ENCODE assay signal across 10 cellular contexts in genomic region chrX:125132274-125132673, GRCh38.
A peak's percentile ranks its signal among the peaks of the same experiment; 100 is the strongest.
DNase-seq lines count a peak whose midpoint lies in the region; ATAC-seq and TF ChIP-seq lines count a peak whose summit lies in the region.
"Had no signal": no experiment of that assay in that cellular context is flagged by ENCODE, and none has a peak within 500 bp of the region (broad histone marks: within the 10 kb centered on the region; RNA-seq: fewer than 3 reads in every experiment).

No MANE protein-coding gene starts in this region.

- ATAC-seq in PC-3 (no peak), GM18519 (IDR thresholded peaks at IDR 0.05; ENCODE audit: low FRiP score, unreplicated experiment) (no peak), HG02973 (IDR thresholded peaks at IDR 0.05; ENCODE audit: unreplicated experiment) (no peak)

- H4K8ac ChIP-seq in neuronal stem cell (ENCODE audit: low read depth, low read length): no peak overlapping the region

- no peak overlapping the region for H3K4me3 Mint-ChIP-seq in activated CD4-positive, alpha-beta memory T cell treated with anti-CD3 and anti-CD28 coated beads, Interleukin-2, amount 10 ng/mL, durations not matched to agents 7 days and 5 days

- no peak overlapping the region for H4K91ac ChIP-seq in neuronal stem cell (ENCODE audit: low read depth, low read length, poor library complexity)

- H3K18ac ChIP-seq in neuronal stem cell (ENCODE audit: low read length): no peak overlapping the region

- BruUV-seq in PC-3 (replicated peaks; lab: Mats Ljungman, UMichigan): no TSS peak

- H2BK12ac ChIP-seq in neuronal stem cell (ENCODE audit: low read length): no peak overlapping the region

- H3K4me1 Mint-ChIP-seq in activated CD4-positive, alpha-beta memory T cell treated with anti-CD3 and anti-CD28 coated beads, Interleukin-2, amount 10 ng/mL, durations not matched to agents 7 days and 5 days: no peaks in the 10 kb centered on the region

- no peaks in the 10 kb centered on the region for H3F3A ChIP-seq in PC-3 (ENCODE audit: low read length, unreplicated experiment)

- H3K79me1 ChIP-seq in neuronal stem cell (ENCODE audit: low read depth, low read length): no peaks in the 10 kb centered on the region

- WGBS in neuronal stem cell (ENCODE audit: extremely low coverage in 2 of 2, insufficient read length in 2 of 2, insufficient replicate concordance in 1 of 2), 2 donors: no CpG with 5 or more reads among the region's 2 CpGs

- H4K20me1 ChIP-seq in PC-3 (ENCODE audit: low read length): no peaks in the 10 kb centered on the region

- no peak overlapping the region for H2BK5ac ChIP-seq in neuronal stem cell (ENCODE audit: low read length)

- H3K27me3 Mint-ChIP-seq in activated CD4-positive, alpha-beta memory T cell treated with anti-CD3 and anti-CD28 coated beads, Interleukin-2, amount 10 ng/mL, durations not matched to agents 7 days and 5 days: no peaks in the 10 kb centered on the region

- H3K9me3 ChIP-seq in HEK293 (ENCODE audit: control insufficient read depth, insufficient read depth, low read depth, low read length): no peaks in the 10 kb centered on the region
- H3K9me3 ChIP-seq in PC-3 (ENCODE audit: low read length): no peaks in the 10 kb centered on the region
- no peaks in the 10 kb centered on the region for H3K9me3 ChIP-seq in neuronal stem cell (replicated peaks in 1 of 2; ENCODE audit: control insufficient read depth in 2 of 2, insufficient read depth in 1 of 2, low read depth in 1 of 2, low read length in 2 of 2)

- H3K36me3 Mint-ChIP-seq in activated CD4-positive, alpha-beta memory T cell treated with anti-CD3 and anti-CD28 coated beads, Interleukin-2, amount 10 ng/mL, durations not matched to agents 7 days and 5 days (ENCODE audit: low read depth): no peaks in the 10 kb centered on the region

- DNase-seq in ELF-1 (ENCODE audit: low read depth, low spot score) (peak; percentile 4), PC-3 (peak; percentile 53), kidney epithelial cell (ENCODE audit: low read depth) (no peak), neuronal stem cell (ENCODE audit: low spot score) (no peak)
- no peak for DNase-seq in activated CD4-positive, alpha-beta memory T cell treated with anti-CD3 and anti-CD28 coated beads, Interleukin-2, amount 10 ng/mL, durations not matched to agents 7 days and 5 days
- DNase-seq: activated CD4-positive, alpha-beta T cell treated with anti-CD3 and anti-CD28 coated beads, Interleukin-2, amount 50 U/mL, for 4 hours; MV-4-11 had no signal

- H3K27ac ChIP-seq in HEK293 (ENCODE audit: extremely low read depth, low read depth, low read length) (no peak overlapping the region), PC-3 (ENCODE audit: low read length) (no peak overlapping the region), neuronal stem cell (replicated peaks; ENCODE audit: low read length) (no peak overlapping the region)

- H2BK15ac ChIP-seq in neuronal stem cell (ENCODE audit: low read length): no peak overlapping the region

- H3K9ac ChIP-seq in PC-3 (ENCODE audit: low read length) (no peak overlapping the region), neuronal stem cell (ENCODE audit: low read depth, low read length, poor library complexity) (no peak overlapping the region)

- H2AFZ ChIP-seq in PC-3 (ENCODE audit: low read length): no peak overlapping the region
- no peak overlapping the region for H2AFZ ChIP-seq in neuronal stem cell (ENCODE audit: low read length)

- no peaks in the 10 kb centered on the region for H3K4me1 ChIP-seq in HEK293 (ENCODE audit: control insufficient read depth, insufficient read depth, low read length)
- H3K4me1 ChIP-seq in PC-3 (ENCODE audit: insufficient read depth, low read length): no peaks in the 10 kb centered on the region
- H3K4me1 ChIP-seq in neuronal stem cell (ENCODE audit: control insufficient read depth in 2 of 2, insufficient read depth in 1 of 2, low read depth in 1 of 2, low read length in 2 of 2): no peaks in the 10 kb centered on the region

- intact Hi-C loops in PC-3 (cut with micrococcal nuclease): loop anchor here (1.0 to 5.0 kb wide), 3 partner anchors 72 to 1170 kb away; partner anchors contain the start of gene STAG2

- H3K4ac ChIP-seq in neuronal stem cell (ENCODE audit: low read length): no peak overlapping the region

- no peak overlapping the region for H3K23ac ChIP-seq in neuronal stem cell (ENCODE audit: low read depth, low read length, poor library complexity)

- no peak overlapping the region for H3K27ac Mint-ChIP-seq in activated CD4-positive, alpha-beta memory T cell treated with anti-CD3 and anti-CD28 coated beads, Interleukin-2, amount 10 ng/mL, durations not matched to agents 7 days and 5 days

- H3K36me3 ChIP-seq in HEK293 (ENCODE audit: control insufficient read depth in 2 of 2, insufficient read depth in 1 of 2, low read length in 2 of 2) (no peaks in the 10 kb centered on the region), PC-3 (ENCODE audit: low read depth, low read length) (no peaks in the 10 kb centered on the region), kidney epithelial cell (ENCODE audit: control insufficient read depth, insufficient read depth, low read length) (no peaks in the 10 kb centered on the region), neuronal stem cell (replicated peaks in 1 of 2; ENCODE audit: control insufficient read depth in 2 of 2, insufficient read depth in 2 of 2, low read length in 2 of 2) (no peaks in the 10 kb centered on the region)

- no peaks in the 10 kb centered on the region for H3K9me2 ChIP-seq in PC-3 (replicated peaks; ENCODE audit: low read length)

- H3K14ac ChIP-seq in neuronal stem cell (ENCODE audit: low read length): no peak overlapping the region

- H3K27me3 ChIP-seq in PC-3 (ENCODE audit: low read length): no peaks in the 10 kb centered on the region
- H3K27me3 ChIP-seq in kidney epithelial cell (ENCODE audit: control insufficient read depth, insufficient read depth, low read length): no peaks in the 10 kb centered on the region
- no peaks in the 10 kb centered on the region for H3K27me3 ChIP-seq in neuronal stem cell (ENCODE audit: control insufficient read depth in 3 of 3, insufficient read depth in 3 of 3, low read depth in 1 of 3, low read length in 3 of 3)

- H2BK120ac ChIP-seq in neuronal stem cell (ENCODE audit: low read depth, low read length): no peak overlapping the region

- TF ChIP-seq CTCF in HEK293 (tag by site-specific recombination; IDR thresholded peaks at IDR 0.05) (no peak), PC-3 (conservative IDR thresholded peaks at IDR 0.05; ENCODE audit: low read depth, low read length) (peak; percentile 78), kidney epithelial cell (IDR thresholded peaks at IDR 0.05; ENCODE audit: insufficient read depth, low read length, poor library complexity, severe bottlenecking) (peak; percentile 39)

- CTCF ChIA-PET in HEK293 (lab: Yijun Ruan, JAX): interaction anchor here (0.6 to 1.9 kb wide), 8 partner anchors 8 to 998 kb away, joined by 3 to 6 read pairs (median 3); no protein-coding TSS in a partner anchor
- CTCF ChIA-PET in PC-3 (lab: Charles Lee): interaction anchor here (0.5 kb wide), 1 partner anchor 47 kb away, joined by 4 read pairs; no protein-coding TSS in a partner anchor
- CTCF ChIA-PET in activated CD4-positive, alpha-beta memory T cell treated with anti-CD3 and anti-CD28 coated beads, Interleukin-2, amount 10 ng/mL, durations not matched to agents 7 days and 5 days (lab: Charles Lee): interaction anchor here (0.5 to 1.0 kb wide), 3 partner anchors 12 to 725 kb away, joined by 3 read pairs; no protein-coding TSS in a partner anchor

- H3K4me3 ChIP-seq in HEK293 (ENCODE audit: low read depth, low read length): no peak overlapping the region
- no peak overlapping the region for H3K4me3 ChIP-seq in PC-3 (ENCODE audit: low read length)
- H3K4me3 ChIP-seq in kidney epithelial cell (ENCODE audit: low read depth, low read length): no peak overlapping the region
- H3K4me3 ChIP-seq in neuronal stem cell (ENCODE audit: low read length in 2 of 2): no peak overlapping the region

- peaks cover 3% of the 10 kb centered on the region for H3K9me3 Mint-ChIP-seq in activated CD4-positive, alpha-beta memory T cell treated with anti-CD3 and anti-CD28 coated beads, Interleukin-2, amount 10 ng/mL, durations not matched to agents 7 days and 5 days

- no peak overlapping the region for H2AK5ac ChIP-seq in neuronal stem cell (ENCODE audit: low read depth, low read length)

- no peaks in the 10 kb centered on the region for H3K79me2 ChIP-seq in PC-3 (ENCODE audit: low read length)

- H3K4me2 ChIP-seq in PC-3 (ENCODE audit: low read length) (no peak overlapping the region), neuronal stem cell (ENCODE audit: insufficient read depth, low read length, poor library complexity, severe bottlenecking) (no peak overlapping the region)

- POLR2A ChIA-PET in HEK293 (lab: Yijun Ruan, JAX): no interaction called here
- POLR2A ChIA-PET in PC-3 (lab: Charles Lee; ENCODE audit: unreplicated experiment): no interaction called here
- POLR2A ChIA-PET in activated CD4-positive, alpha-beta memory T cell treated with anti-CD3 and anti-CD28 coated beads, Interleukin-2, amount 10 ng/mL, durations not matched to agents 7 days and 5 days (lab: Charles Lee): no interaction called here

TF ChIP-seq in HEK293, 187 proteins besides CTCF, POLR2A, EP300 and RAD21:
- TF ChIP-seq ZBTB26 (tag by site-specific recombination; optimal IDR thresholded peaks at IDR 0.05) (no peak), ZNF654 (tag by site-specific recombination; IDR thresholded peaks at IDR 0.05; ENCODE audit: low read depth) (peak; percentile 31; the same call in 1 of the 2 replicates)

Comparison
In these comparisons a context has a peak if more than half of its experiments do, and no peak if none do; other contexts are left out.
1. DNase-seq: peak in ELF-1 (single experiment) and PC-3 (single experiment); none in kidney epithelial cell (single experiment), activated CD4-positive, alpha-beta memory T cell treated with anti-CD3 and anti-CD28 coated beads, Interleukin-2, amount 10 ng/mL, durations not matched to agents 7 days and 5 days (single experiment) and neuronal stem cell (single experiment).